7 cellular contexts compared by ENCODE assay signal in genomic region chr14:63542231-63542999, GRCh38. TPM values are rescaled to one million over a fixed set of nuclear protein-coding genes. Genes with fewer than 3 reads are reported as not detected.
DNase-seq lines count a peak whose midpoint lies in the region; ATAC-seq and TF ChIP-seq lines count a peak whose summit lies in the region.

No MANE protein-coding gene starts in this region.

- H3K36me3 ChIP-seq in GM06990 (ENCODE audit: control insufficient read depth, insufficient read depth, low read length) (peaks cover 1% of the 10 kb centered on the region), GM23248 (ENCODE audit: low read depth) (peaks cover 18% of the 10 kb centered on the region), gastrocnemius medialis (peaks cover 0 to 24% of the 10 kb centered on the region in 2 donors)

- no peaks in the 10 kb centered on the region for H3K27me3 ChIP-seq in GM06990 (replicated peaks; ENCODE audit: control insufficient read depth, insufficient read depth, low read length)
- H3K27me3 ChIP-seq in GM23248 (replicated peaks; ENCODE audit: insufficient read depth), result no peaks in the 10 kb centered on the region
- no peaks in the 10 kb centered on the region for H3K27me3 ChIP-seq in gastrocnemius medialis

- H3K27ac Mint-ChIP-seq in activated naive CD8-positive, alpha-beta T cell treated with anti-CD3 and anti-CD28 coated beads, Interleukin-2, amount 50 U/mL, for 24 hours, result peak overlapping the region; percentile 39

- intact Hi-C loops in gastrocnemius medialis (cut with DNase I; ENCODE audit: low total_unique reads), result loop anchor here (2.0 kb wide), 1 partner anchor 184 kb away; no protein-coding TSS in a partner anchor

- H3K4me1 ChIP-seq in GM23248 (ENCODE audit: insufficient read depth) (peaks cover 11% of the 10 kb centered on the region), gastrocnemius medialis (peaks cover 28 to 30% of the 10 kb centered on the region in 2 donors)

- H3K4me3 ChIP-seq in GM06990 (replicated peaks; ENCODE audit: low read depth, low read length), result peak overlapping the region; percentile 93
- peak overlapping the region; percentile 95 for H3K4me3 ChIP-seq in GM23248
- H3K4me3 ChIP-seq in gastrocnemius medialis, result peak overlapping the region; percentile 73 to 98 (median 92)

- peaks cover 52% of the 10 kb centered on the region for H3K79me2 ChIP-seq in GM23248 (ENCODE audit: insufficient read depth)

- H3K9me3 ChIP-seq in GM23248 (ENCODE audit: low read depth), result no peaks in the 10 kb centered on the region
- no peaks in the 10 kb centered on the region for H3K9me3 ChIP-seq in gastrocnemius medialis

- TF ChIP-seq POLR2A in gastrocnemius medialis (IDR thresholded peaks at IDR 0.05), result no peak

- no peaks in the 10 kb centered on the region for H4K20me1 ChIP-seq in GM23248 (ENCODE audit: insufficient read depth)

- H3K4me2 ChIP-seq in GM23248 (ENCODE audit: unreplicated experiment), result peak overlapping the region; percentile 95

- peaks cover 23% of the 10 kb centered on the region for H3K36me3 Mint-ChIP-seq in activated naive CD8-positive, alpha-beta T cell treated with anti-CD3 and anti-CD28 coated beads, Interleukin-2, amount 50 U/mL, for 24 hours (ENCODE audit: low read depth)

- ATAC-seq in activated naive CD8-positive, alpha-beta T cell treated with anti-CD3 and anti-CD28 coated beads, Interleukin-2, amount 50 U/mL, for 24 hours, result no peak
- peak; percentile 34 to 41 for ATAC-seq in gastrocnemius medialis

- peak overlapping the region; percentile 89 for H3K9ac ChIP-seq in GM23248

- H3K27ac ChIP-seq in GM23248 (peak overlapping the region; percentile 68), gastrocnemius medialis (peak overlapping the region; percentile 87 to 96 (median 95))

- no peak for TF ChIP-seq CTCF in GM06990 (IDR thresholded peaks at IDR 0.05; ENCODE audit: insufficient read depth, low read length, poor library complexity, severe bottlenecking)
- no peak for TF ChIP-seq CTCF in gastrocnemius medialis (IDR thresholded peaks at IDR 0.05 in 4 of 5, conservative IDR thresholded peaks at IDR 0.05 in 1 of 5)

- H3K4me3 Mint-ChIP-seq in activated naive CD8-positive, alpha-beta T cell treated with anti-CD3 and anti-CD28 coated beads, Interleukin-2, amount 50 U/mL, for 24 hours, result peak overlapping the region; percentile 94

- no peaks in the 10 kb centered on the region for H3K9me2 ChIP-seq in GM23248 (ENCODE audit: insufficient read depth)

- in situ Hi-C loops in GM23248 (cut with MboI) (no loop called here), gastrocnemius medialis (cut with MboI; ENCODE audit: low sequenced_read_pairs in 4 of 4) (loop anchor here in 3 of 4 donors (5.0 to 10.0 kb wide), 3 partner anchors 102 to 158 kb away; partner anchors contain the start of gene WDR89 (in 2 of the 3))

- H2AFZ ChIP-seq in GM23248, result peak overlapping the region; percentile 88

- no peaks in the 10 kb centered on the region for H3K9me3 Mint-ChIP-seq in activated naive CD8-positive, alpha-beta T cell treated with anti-CD3 and anti-CD28 coated beads, Interleukin-2, amount 50 U/mL, for 24 hours

- DNase-seq in GM06990 (ENCODE audit: extremely low read depth, insufficient read length) (peak; percentile 13), GM23248 (peak; percentile 65), NCI-H1105 treated with DMSO at 0.1 percent for 48 hours (lab: John Stamatoyannopoulos, UW) (peak; percentile 61), hepatic stellate cell (ENCODE audit: low spot score) (peak; percentile 27), gastrocnemius medialis (peak in 1 of 2 donors; percentile 18), KG1 (lab: John Stamatoyannopoulos, UW) (no peak)
- DNase-seq in activated naive CD8-positive, alpha-beta T cell treated with anti-CD3 and anti-CD28 coated beads, Interleukin-2, amount 50 U/mL, for 24 hours, result peak; percentile 8

- H3F3A ChIP-seq in GM23248 (ENCODE audit: insufficient read depth), result peaks cover 9% of the 10 kb centered on the region

- 1 to 2% methylated on average over 18 to 46 of the region's 46 CpGs for WGBS in GM23248 (ENCODE audit: low coverage in 1 of 2, low lambda C conversion rate in 2 of 2, missing lambda C conversion rate in 2 of 2), 2 experiments

- peaks cover 29% of the 10 kb centered on the region for H3K4me1 Mint-ChIP-seq in activated naive CD8-positive, alpha-beta T cell treated with anti-CD3 and anti-CD28 coated beads, Interleukin-2, amount 50 U/mL, for 24 hours

- H3K27me3 Mint-ChIP-seq in activated naive CD8-positive, alpha-beta T cell treated with anti-CD3 and anti-CD28 coated beads, Interleukin-2, amount 50 U/mL, for 24 hours, result peaks cover 2% of the 10 kb centered on the region

RNA-seq across cellular contexts. Expression of gene PPP2R5E, which starts 0.8 kb away (rescaled TPM):
- 16.9 and 21.8 TPM in 2 replicates for total RNA-seq in GM23248 (2014; rRNA removed; shearing (Covaris generic))
- 31.8 and 33.7 TPM in 2 replicates for polyA plus RNA-seq in GM23248 (2016; fragmentation: Nextera tagmentation; extraction: Ambion mirVana)
- total RNA-seq in gastrocnemius medialis, result 10 to 100 TPM; 14.6 to 25.8 (median 22.3) TPM
